Comparison of ENCODE assay signal across 8 cellular contexts in the genomic region with DNA sequence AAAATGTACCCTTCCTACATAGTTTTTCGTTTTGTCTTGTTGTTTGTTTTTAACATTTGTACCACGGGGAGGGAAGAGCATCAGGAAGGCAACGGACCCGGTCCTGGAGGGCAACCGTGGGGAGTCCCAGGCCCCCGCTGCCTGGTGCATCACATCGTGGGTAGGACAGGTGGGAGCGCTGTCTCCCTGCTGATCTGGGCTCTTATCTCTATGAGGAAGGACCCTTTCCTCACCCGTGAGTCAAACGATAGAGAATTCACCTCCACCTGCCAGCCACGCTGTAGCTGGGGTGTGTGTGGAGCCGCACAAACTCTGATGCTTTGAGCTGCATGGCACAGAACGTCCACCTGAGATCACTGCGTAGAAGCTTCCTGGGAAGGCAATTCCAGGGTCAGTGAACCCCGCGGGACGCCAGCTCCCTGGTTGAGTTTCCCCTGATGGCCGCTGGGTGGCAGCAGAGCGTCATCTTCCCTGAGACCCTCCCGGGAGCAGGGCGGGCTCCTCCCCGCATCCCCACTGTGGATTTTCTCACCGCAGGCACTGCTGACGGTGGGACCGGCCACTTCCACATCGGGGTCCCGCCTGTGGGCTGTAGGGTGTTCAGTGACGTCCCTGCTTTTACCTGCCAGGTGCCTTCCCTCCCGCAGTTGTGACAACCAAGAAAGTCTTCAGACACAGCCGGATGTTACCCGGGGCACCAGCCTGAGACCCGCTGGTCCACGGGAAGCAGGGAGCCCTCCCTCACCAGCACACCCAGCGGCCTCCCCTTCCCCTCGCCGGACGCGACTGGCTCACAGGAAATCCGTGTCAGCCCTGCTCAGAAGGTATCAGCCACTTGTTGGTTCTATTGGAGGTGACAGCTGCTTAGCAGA. TPM values are rescaled to one million over a fixed set of nuclear protein-coding genes. Genes with fewer than 3 reads are reported as not detected.
DNase-seq lines count a peak whose midpoint lies in the region; ATAC-seq and TF ChIP-seq lines count a peak whose summit lies in the region.

No MANE protein-coding gene starts in this region.

- peak; percentile 98 for TF ChIP-seq CTCF in OCI-LY3 (IDR thresholded peaks at IDR 0.05; ENCODE audit: low read depth, low read length)
- peak; percentile 79 for TF ChIP-seq CTCF in fibroblast of pulmonary artery (IDR thresholded peaks at IDR 0.05; ENCODE audit: low read length, missing control alignments)
- TF ChIP-seq CTCF in testis (IDR thresholded peaks at IDR 0.05) = peak; percentile 39 to 80 (median 68)

- H3K9ac ChIP-seq in OCI-LY3 (ENCODE audit: low read length) = peak overlapping the region; percentile 26; the same call in 1 of the 2 replicates

- H3K27me3 ChIP-seq in OCI-LY3 (ENCODE audit: low read depth, low read length) (peaks cover 14% of the 10 kb centered on the region), testis (no peaks in the 10 kb centered on the region)

- H3K36me3 Mint-ChIP-seq in activated T-helper 1 cell treated with anti-CD3 and anti-CD28 coated beads, Interleukin-12 subunit alpha, Interleukin-12 subunit beta, Interleukin-2, Interleukin-4 antibody, amounts not matched to agents 30 ng/mL and 10 ng/mL and 1 ng/mL, durations not matched to agents 14 hours and 24 hours and 36 hours (ENCODE audit: low read depth) = no peaks in the 10 kb centered on the region

- H3K27me3 Mint-ChIP-seq in activated T-helper 1 cell treated with anti-CD3 and anti-CD28 coated beads, Interleukin-12 subunit alpha, Interleukin-12 subunit beta, Interleukin-2, Interleukin-4 antibody, amounts not matched to agents 30 ng/mL and 10 ng/mL and 1 ng/mL, durations not matched to agents 14 hours and 24 hours and 36 hours (ENCODE audit: insufficient read depth) = peaks cover 3% of the 10 kb centered on the region

- H3K4me1 Mint-ChIP-seq in activated T-helper 1 cell treated with anti-CD3 and anti-CD28 coated beads, Interleukin-12 subunit alpha, Interleukin-12 subunit beta, Interleukin-2, Interleukin-4 antibody, amounts not matched to agents 30 ng/mL and 10 ng/mL and 1 ng/mL, durations not matched to agents 14 hours and 24 hours and 36 hours (ENCODE audit: low read depth) = peaks cover 11% of the 10 kb centered on the region

- TF ChIP-seq POLR2A in testis (IDR thresholded peaks at IDR 0.05) = no peak

- H3K4me3 ChIP-seq in OCI-LY3 (ENCODE audit: low read length) (peak overlapping the region; percentile 77), fibroblast of pulmonary artery (replicated peaks; ENCODE audit: low read depth, low read length) (peak overlapping the region; percentile 29), testis (peak overlapping the region in 1 of 2 donors; percentile 27)

- no peak overlapping the region for H3K27ac Mint-ChIP-seq in activated T-helper 1 cell treated with anti-CD3 and anti-CD28 coated beads, Interleukin-12 subunit alpha, Interleukin-12 subunit beta, Interleukin-2, Interleukin-4 antibody, amounts not matched to agents 30 ng/mL and 10 ng/mL and 1 ng/mL, durations not matched to agents 14 hours and 24 hours and 36 hours

- no peaks in the 10 kb centered on the region for H3K79me2 ChIP-seq in OCI-LY3 (ENCODE audit: low read length)

- H3K9me3 ChIP-seq in OCI-LY3 (ENCODE audit: insufficient read depth, low read length) = no peaks in the 10 kb centered on the region
- no peaks in the 10 kb centered on the region for H3K9me3 ChIP-seq in testis

- no peaks in the 10 kb centered on the region for H4K20me1 ChIP-seq in OCI-LY3 (ENCODE audit: insufficient read depth, low read length)

- H3K4me3 Mint-ChIP-seq in activated T-helper 1 cell treated with anti-CD3 and anti-CD28 coated beads, Interleukin-12 subunit alpha, Interleukin-12 subunit beta, Interleukin-2, Interleukin-4 antibody, amounts not matched to agents 30 ng/mL and 10 ng/mL and 1 ng/mL, durations not matched to agents 14 hours and 24 hours and 36 hours = peak overlapping the region; percentile 61

- 4 to 5% methylated on average over 28 to 37 of the region's 39 CpGs for WGBS in testis, 2 donors

- ATAC-seq in HG03354 (IDR thresholded peaks at IDR 0.05; ENCODE audit: poor library complexity, severe bottlenecking, unreplicated experiment) = peak; percentile 71
- no peak for ATAC-seq in HG03521 (IDR thresholded peaks at IDR 0.05; ENCODE audit: unreplicated experiment)

- DNase-seq in DMS53 treated with DMSO at 0.1 percent for 48 hours (lab: John Stamatoyannopoulos, UW; ENCODE audit: unreplicated experiment) (peak; percentile 50), fibroblast of pulmonary artery (ENCODE audit: low read depth) (peak; percentile 49), nucleus accumbens (lab: John Stamatoyannopoulos, UW) (peak in 47 of 56 donors; percentile 3 to 81 (median 34)), testis (peak; percentile 79)
- peak; percentile 51 for DNase-seq in activated T-helper 1 cell treated with anti-CD3 and anti-CD28 coated beads, Interleukin-12 subunit alpha, Interleukin-12 subunit beta, Interleukin-2, Interleukin-4 antibody, amounts not matched to agents 30 ng/mL and 10 ng/mL and 1 ng/mL, durations not matched to agents 14 hours and 24 hours and 36 hours (ENCODE audit: low spot score)

- peak overlapping the region; percentile 93 for H2AFZ ChIP-seq in OCI-LY3 (ENCODE audit: low read depth, low read length)

- peak overlapping the region; percentile 93 for H3K4me2 ChIP-seq in OCI-LY3 (ENCODE audit: low read length)

- no peaks in the 10 kb centered on the region for H3K9me3 Mint-ChIP-seq in activated T-helper 1 cell treated with anti-CD3 and anti-CD28 coated beads, Interleukin-12 subunit alpha, Interleukin-12 subunit beta, Interleukin-2, Interleukin-4 antibody, amounts not matched to agents 30 ng/mL and 10 ng/mL and 1 ng/mL, durations not matched to agents 14 hours and 24 hours and 36 hours

- no peak overlapping the region for H3K27ac ChIP-seq in OCI-LY3 (ENCODE audit: low read length)
- H3K27ac ChIP-seq in testis = no peak overlapping the region

- intact Hi-C loops in activated T-helper 1 cell treated with anti-CD3 and anti-CD28 coated beads, Interleukin-12 subunit alpha, Interleukin-12 subunit beta, Interleukin-2, Interleukin-4 antibody, amounts not matched to agents 30 ng/mL and 10 ng/mL and 1 ng/mL, durations not matched to agents 14 hours and 24 hours and 36 hours (cut with micrococcal nuclease) = loop anchor here (1.0 to 2.0 kb wide), 4 partner anchors 106 to 284 kb away; no protein-coding TSS in a partner anchor
- intact Hi-C loops in testis (cut with DNase I; ENCODE audit: low total_unique reads) = no loop called here

- peaks cover 11% of the 10 kb centered on the region; the same call in 1 of the 2 replicates for H3K4me1 ChIP-seq in OCI-LY3 (ENCODE audit: low read length)
- H3K4me1 ChIP-seq in testis = no peaks in the 10 kb centered on the region

- no peaks in the 10 kb centered on the region for H3K36me3 ChIP-seq in OCI-LY3 (replicated peaks; ENCODE audit: low read depth, low read length)
- no peaks in the 10 kb centered on the region for H3K36me3 ChIP-seq in testis (ENCODE audit: low read depth, missing control alignments)

RNA-seq across cellular contexts. Expression of gene ZNF787, which starts 54.7 kb away (rescaled TPM):
- total RNA-seq in activated T-helper 1 cell treated with anti-CD3 and anti-CD28 coated beads, Interleukin-12 subunit alpha, Interleukin-12 subunit beta, Interleukin-2, Interleukin-4 antibody, amounts not matched to agents 30 ng/mL and 10 ng/mL and 1 ng/mL, durations not matched to agents 14 hours and 24 hours and 36 hours = 41.8 and 42.6 TPM in 2 replicates
- 10 to 100 TPM; 35.7 to 41.4 TPM for total RNA-seq in testis
- 22.3 TPM for polyA plus RNA-seq in testis (ENCODE audit: insufficient read depth, low read depth, low replicate concordance)
